ENCODE assay signal across 17 cellular contexts in genomic region chr22:48403521-48403921, GRCh38.
DNase-seq lines count a peak whose midpoint lies in the region; ATAC-seq, FAIRE-seq and TF ChIP-seq lines count a peak whose summit lies in the region.
"Had no signal": no experiment of that assay in that cellular context is flagged by ENCODE, and none has a peak within 500 bp of the region (broad histone marks: within the 10 kb centered on the region; RNA-seq: fewer than 3 reads in every experiment).

No MANE protein-coding gene starts in this region.

- H3K4me1 ChIP-seq in A549 (peaks cover 34% of the 10 kb centered on the region), esophagus muscularis mucosa (no peaks in the 10 kb centered on the region), left lung (no peaks in the 10 kb centered on the region), GM23338 (ENCODE audit: insufficient read depth) (no peaks in the 10 kb centered on the region)
- H3K4me1 ChIP-seq: BLaER1 had no signal

- H3K4me3 ChIP-seq in A549: no peak overlapping the region
- H3K4me3 ChIP-seq in esophagus muscularis mucosa: no peak overlapping the region
- H3K4me3 ChIP-seq in left lung: no peak overlapping the region
- no peak overlapping the region for H3K4me3 ChIP-seq in GM23338
- H3K4me3 ChIP-seq: BLaER1, GM12878 had no signal

- no peak for TF ChIP-seq CTCF in A549 (IDR thresholded peaks at IDR 0.05)
- TF ChIP-seq CTCF in esophagus muscularis mucosa (IDR thresholded peaks at IDR 0.05): no peak
- TF ChIP-seq CTCF in osteocyte (IDR thresholded peaks at IDR 0.05): no peak
- TF ChIP-seq CTCF in left lung (IDR thresholded peaks at IDR 0.05): no peak
- TF ChIP-seq CTCF in GM23338 (conservative IDR thresholded peaks at IDR 0.05; ENCODE audit: low read depth in 2 of 2): no peak

- WGBS in A549 (ENCODE audit: missing lambda C conversion rate): 87% methylated on average over 10 of the region's 11 CpGs
- 79% methylated on average over 10 of the region's 11 CpGs for WGBS in esophagus muscularis mucosa

- no peak for TF ChIP-seq EP300 in A549 (IDR thresholded peaks at IDR 0.05)
- no peak for TF ChIP-seq EP300 in esophagus muscularis mucosa (IDR thresholded peaks at IDR 0.05)

- H3K4me3 Mint-ChIP-seq in osteocyte (ENCODE audit: unreplicated experiment) (no peak overlapping the region), GM23338 (no peak overlapping the region)
- H3K4me3 Mint-ChIP-seq: CD4-positive, CD25-positive, alpha-beta regulatory T cell had no signal

- TF ChIP-seq RAD21 in A549 (conservative IDR thresholded peaks at IDR 0.05 in 1 of 2, IDR thresholded peaks at IDR 0.05 in 1 of 2): no peak

- H3K36me3 Mint-ChIP-seq in osteocyte (ENCODE audit: unreplicated experiment) (no peaks in the 10 kb centered on the region), GM23338 (ENCODE audit: low read depth) (no peaks in the 10 kb centered on the region; the same call in 2 of the 3 replicates)
- H3K36me3 Mint-ChIP-seq: CD4-positive, CD25-positive, alpha-beta regulatory T cell had no signal

- no peak overlapping the region for H2AFZ ChIP-seq in GM23338

- no peak for FAIRE-seq in A549 (lab: Jason Lieb, UNC)
- FAIRE-seq: GM12878, GM18507 had no signal

- ATAC-seq in A549: no peak
- no peak for ATAC-seq in left lung
- ATAC-seq in sciatic nerve: no peak
- no peak for ATAC-seq in GM23338
- ATAC-seq: GM12878 had no signal

- peak overlapping the region; percentile 93 to 99 for H3K27ac ChIP-seq in A549
- H3K27ac ChIP-seq in esophagus muscularis mucosa (replicated peaks in 1 of 4): no peak overlapping the region
- no peak overlapping the region for H3K27ac ChIP-seq in left lung
- no peak overlapping the region for H3K27ac ChIP-seq in GM23338 (ENCODE audit: low read depth)
- H3K27ac ChIP-seq: BLaER1, HL-60 had no signal

- no peaks in the 10 kb centered on the region for H3F3A ChIP-seq in GM23338 (replicated peaks; ENCODE audit: low read depth)

- H3K79me2 ChIP-seq in GM23338 (replicated peaks; ENCODE audit: insufficient read depth): no peaks in the 10 kb centered on the region

- H3K9me2 ChIP-seq in GM23338 (ENCODE audit: insufficient read depth): no peaks in the 10 kb centered on the region

- intact Hi-C loops in esophagus muscularis mucosa (cut with DNase I) (no loop called here), left lung (cut with DNase I) (no loop called here), sciatic nerve (cut with DNase I) (no loop called here)

- H3K27me3 Mint-ChIP-seq in osteocyte (ENCODE audit: unreplicated experiment) (peaks cover 10% of the 10 kb centered on the region), GM23338 (ENCODE audit: insufficient read depth, low read depth, poor library complexity) (no peaks in the 10 kb centered on the region)
- H3K27me3 Mint-ChIP-seq: CD4-positive, CD25-positive, alpha-beta regulatory T cell had no signal

- H4K20me1 ChIP-seq in GM23338 (replicated peaks; ENCODE audit: insufficient read depth): no peaks in the 10 kb centered on the region
- H4K20me1 ChIP-seq: BLaER1 had no signal

- H3K9me3 Mint-ChIP-seq in osteocyte (ENCODE audit: unreplicated experiment) (no peaks in the 10 kb centered on the region), GM23338 (no peaks in the 10 kb centered on the region; the same call in 2 of the 3 replicates)

- H3K9me3 ChIP-seq in A549 (peaks cover 17% of the 10 kb centered on the region), esophagus muscularis mucosa (peaks cover 0 to 6% (median 2%) of the 10 kb centered on the region in 4 donors), left lung (peaks cover 0 to 5% of the 10 kb centered on the region in 2 donors)
- H3K9me3 ChIP-seq: BLaER1 had no signal

- CTCF ChIA-PET in A549 (lab: Yijun Ruan, JAX): interaction anchor here (1.0 to 1.1 kb wide), 2 partner anchors 13 to 89 kb away, joined by 3 read pairs; no protein-coding TSS in a partner anchor

- no peaks in the 10 kb centered on the region for H3K4me1 Mint-ChIP-seq in osteocyte (ENCODE audit: unreplicated experiment)
- peaks cover 3% of the 10 kb centered on the region; the same call in 2 of the 3 replicates for H3K4me1 Mint-ChIP-seq in GM23338
- H3K4me1 Mint-ChIP-seq: CD4-positive, CD25-positive, alpha-beta regulatory T cell had no signal

- H3K27ac Mint-ChIP-seq in osteocyte (ENCODE audit: unreplicated experiment) (no peak overlapping the region), GM23338 (no peak overlapping the region)
- H3K27ac Mint-ChIP-seq: CD4-positive, CD25-positive, alpha-beta regulatory T cell had no signal

- DNase-seq in A549 (ENCODE audit: low read depth in 1 of 2, low spot score in 1 of 2): no peak
- peak; percentile 10 for DNase-seq in AG20443 (ENCODE audit: low spot score)
- DNase-seq in esophagus muscularis mucosa (ENCODE audit: extremely low spot score): peak; percentile 80
- peak; percentile 77 for DNase-seq in osteocyte (ENCODE audit: extremely low spot score, unreplicated experiment)
- no peak for DNase-seq in left lung
- no peak for DNase-seq in sciatic nerve (ENCODE audit: low spot score)
- DNase-seq in GM23338 (ENCODE audit: low spot score): no peak
- DNase-seq: AML-193; Calu3; CD4-positive, CD25-positive, alpha-beta regulatory T cell; DMS 273 treated with DMSO at 0.1 percent for 48 hours; H7; KBM-7 had no signal

- H3K27me3 ChIP-seq in esophagus muscularis mucosa (peaks cover 0 to 33% (median 0%) of the 10 kb centered on the region in 4 donors), left lung (peaks cover 0 to 5% of the 10 kb centered on the region in 2 donors), GM23338 (ENCODE audit: insufficient read depth) (no peaks in the 10 kb centered on the region)
- H3K27me3 ChIP-seq: BLaER1 had no signal

- TF ChIP-seq POLR2A in A549 (IDR thresholded peaks at IDR 0.05; ENCODE audit: low read length) (no peak), esophagus muscularis mucosa (IDR thresholded peaks at IDR 0.05; ENCODE audit: low read depth) (no peak)

- no peak overlapping the region for H3K4me2 ChIP-seq in A549
- H3K4me2 ChIP-seq in GM23338: no peak overlapping the region
- H3K4me2 ChIP-seq: BLaER1 had no signal

- POLR2A ChIA-PET in A549 (lab: Yijun Ruan, JAX): no interaction called here

- H3K36me3 ChIP-seq in esophagus muscularis mucosa: no peaks in the 10 kb centered on the region
- no peaks in the 10 kb centered on the region for H3K36me3 ChIP-seq in left lung
- peaks cover 5% of the 10 kb centered on the region; the same call in 1 of the 2 replicates for H3K36me3 ChIP-seq in GM23338 (ENCODE audit: insufficient read depth)
- H3K36me3 ChIP-seq: BLaER1 had no signal

TF ChIP-seq in A549, 52 proteins besides CTCF, POLR2A, EP300 and RAD21:
- TF ChIP-seq RCOR1 (IDR thresholded peaks at IDR 0.05; ENCODE audit: low read depth, low read length): no peak
- TF ChIP-seq TFCP2L1 (CRISPR knock-in tag; IDR thresholded peaks at IDR 0.05): no peak

TF ChIP-seq in GM23338, 12 proteins besides CTCF, POLR2A, EP300 and RAD21:
- TF ChIP-seq ZNF331 (CRISPR knock-in tag; IDR thresholded peaks at IDR 0.05; ENCODE audit: low read depth) (no peak), JUNB (IDR thresholded peaks at IDR 0.05; ENCODE audit: unreplicated experiment) (no peak), EZH2 (IDR thresholded peaks at IDR 0.05; ENCODE audit: low read depth, unreplicated experiment) (no peak)

Comparison
In these comparisons a context has a peak if more than half of its experiments do, and no peak if none do; other contexts are left out.
1. DNase-seq: peak in AG20443 (single experiment), esophagus muscularis mucosa (single experiment) and osteocyte (single experiment); none in A549 (0 of 2), left lung (0 of 2), sciatic nerve (single experiment) and GM23338 (single experiment).
2. H3K27ac ChIP-seq: peak in A549 (2 of 2); none in esophagus muscularis mucosa (0 of 4), left lung (0 of 2) and GM23338 (single experiment).